Comparison of ENCODE assay signal across 2 cellular contexts in genomic region chr16:28062261-28063046, GRCh38.
TF ChIP-seq lines count a peak whose summit lies in the region.

No MANE protein-coding gene starts in this region.

TF ChIP-seq in SK-N-SH, 30 proteins besides CTCF, POLR2A, EP300 and RAD21 (continued from another document):
- no peak for TF ChIP-seq USF1 (IDR thresholded peaks at IDR 0.05; ENCODE audit: borderline replicate concordance, low read depth)
- TF ChIP-seq MXI1 (IDR thresholded peaks at IDR 0.05; ENCODE audit: low read depth, low read length) = no peak
- no peak for TF ChIP-seq MEF2A (IDR thresholded peaks at IDR 0.05; ENCODE audit: borderline replicate concordance, low read depth)
- TF ChIP-seq PBX3 (IDR thresholded peaks at IDR 0.05) = no peak
- TF ChIP-seq SMC3 (IDR thresholded peaks at IDR 0.05; ENCODE audit: low read depth, low read length) = no peak
- no peak for TF ChIP-seq USF2 (IDR thresholded peaks at IDR 0.05; ENCODE audit: borderline replicate concordance, low read depth, low read length)
- TF ChIP-seq TEAD4 (IDR thresholded peaks at IDR 0.05; ENCODE audit: borderline replicate concordance, insufficient read depth) = no peak
- no peak for TF ChIP-seq RCOR1 (IDR thresholded peaks at IDR 0.05; ENCODE audit: low read length)
- no peak for TF ChIP-seq GATA2 (CRISPR knock-in tag; IDR thresholded peaks at IDR 0.05)
- no peak for TF ChIP-seq JUND (IDR thresholded peaks at IDR 0.05)
- no peak for TF ChIP-seq TCF12 (IDR thresholded peaks at IDR 0.05)

TF ChIP-seq in SK-N-SH treated with all-trans-retinoic acid at 6 μM for 48 hours, 23 proteins besides CTCF, POLR2A, EP300 and RAD21 (continued from another document):
- no peak for TF ChIP-seq TSHZ2 (CRISPR knock-in tag; IDR thresholded peaks at IDR 0.05)
- TF ChIP-seq OSR1 (CRISPR knock-in tag; IDR thresholded peaks at IDR 0.05) = no peak
- TF ChIP-seq BACH2 (CRISPR knock-in tag; IDR thresholded peaks at IDR 0.05; ENCODE audit: borderline replicate concordance) = no peak
